25 cellular contexts compared by ENCODE assay signal in genomic region chr5:173612948-173613347, GRCh38. TPM values are rescaled to one million over a fixed set of nuclear protein-coding genes. Genes with fewer than 3 reads are reported as not detected.
DNase-seq lines count a peak whose midpoint lies in the region; ATAC-seq and TF ChIP-seq lines count a peak whose summit lies in the region.
"Had no signal": no experiment of that assay in that cellular context is flagged by ENCODE, and none has a peak within 500 bp of the region (broad histone marks: within the 10 kb centered on the region; RNA-seq: fewer than 3 reads in every experiment).

No MANE protein-coding gene starts in this region.

- peaks cover 3% of the 10 kb centered on the region for H3K27me3 Mint-ChIP-seq in neural progenitor cell (ENCODE audit: insufficient read depth, low read depth)
- no peaks in the 10 kb centered on the region for H3K27me3 Mint-ChIP-seq in effector memory CD8-positive, alpha-beta T cell
- H3K27me3 Mint-ChIP-seq: naive thymus-derived CD4-positive, alpha-beta T cell; stimulated activated naive CD8-positive, alpha-beta T cell treated with anti-CD3 and anti-CD28 coated beads, Interleukin-15, Interleukin-2, amounts not matched to agents 100 ng/mL and 50 ng/mL, for 24 hours had no signal

- no peak overlapping the region for H3K27ac ChIP-seq in neural progenitor cell
- H3K27ac ChIP-seq in substantia nigra (ENCODE audit: low read depth, low read length, poor library complexity, severe bottlenecking) = no peak overlapping the region
- H3K27ac ChIP-seq: dorsolateral prefrontal cortex, upper lobe of left lung had no signal

- DNase-seq in EH (ENCODE audit: low read depth) (peak; percentile 17), MV-4-11 (lab: John Stamatoyannopoulos, UW) (peak; percentile 21), epithelial cell of esophagus (ENCODE audit: low read depth) (peak; percentile 59), neural progenitor cell (ENCODE audit: low spot score) (no peak), substantia nigra (lab: John Stamatoyannopoulos, UW) (no peak), NCI-H2029 treated with DMSO at 0.1 percent for 48 hours (lab: John Stamatoyannopoulos, UW) (no peak)
- DNase-seq in effector memory CD8-positive, alpha-beta T cell = no peak
- DNase-seq: activated CD4-positive, alpha-beta T cell treated with anti-CD3 and anti-CD28 coated beads, Interleukin-2, amount 50 U/mL, for 1 hour; AML-193; DMS79; dorsolateral prefrontal cortex; erythroblast; HFFc6; left cardiac atrium; naive thymus-derived CD4-positive, alpha-beta T cell; NCI-H1694 treated with DMSO at 0.1 percent for 48 hours; NCI-H774; SHP77 treated with DMSO at 0.1 percent for 48 hours; stimulated activated CD4-positive, alpha-beta T cell treated with anti-CD3 and anti-CD28 coated beads, Interleukin-4, amount 100 ng/mL, for 1 hour; T-helper 1 cell; upper lobe of left lung had no signal

- H3K4me1 Mint-ChIP-seq in neural progenitor cell = peaks cover 30% of the 10 kb centered on the region
- H3K4me1 Mint-ChIP-seq in effector memory CD8-positive, alpha-beta T cell (ENCODE audit: low read depth in 2 of 2) = peaks cover 27 to 49% of the 10 kb centered on the region in 2 donors

- peaks cover 68% of the 10 kb centered on the region for H3K79me2 ChIP-seq in neural progenitor cell (ENCODE audit: low read depth)

- H3F3A ChIP-seq in neural progenitor cell (ENCODE audit: low read depth) = no peaks in the 10 kb centered on the region

- no peak overlapping the region for H3K4me3 ChIP-seq in epithelial cell of esophagus (ENCODE audit: low read length)
- no peak overlapping the region for H3K4me3 ChIP-seq in neural progenitor cell
- H3K4me3 ChIP-seq: smooth muscle cell, upper lobe of left lung had no signal

- peaks cover 20% of the 10 kb centered on the region for H3K4me1 ChIP-seq in neural progenitor cell

- H4K20me1 ChIP-seq in neural progenitor cell (ENCODE audit: low read depth) = peaks cover 77% of the 10 kb centered on the region

- H3K36me3 ChIP-seq in neural progenitor cell = peaks cover 7% of the 10 kb centered on the region

- peaks cover 26% of the 10 kb centered on the region for H3K36me3 Mint-ChIP-seq in neural progenitor cell
- H3K36me3 Mint-ChIP-seq in effector memory CD8-positive, alpha-beta T cell (ENCODE audit: insufficient read depth) = peaks cover 22% of the 10 kb centered on the region

- no peak overlapping the region for H3K27ac Mint-ChIP-seq in neural progenitor cell
- no peak overlapping the region for H3K27ac Mint-ChIP-seq in effector memory CD8-positive, alpha-beta T cell
- H3K27ac Mint-ChIP-seq: activated T-helper 2 cell treated with anti-CD3 and anti-CD28 coated beads, Interferon-gamma antibody, Interleukin-2, Interleukin-4, amounts not matched to agents 10 μg/mL and 5 μg/mL and 100 μg/mL, durations not matched to agents 14 hours and 24 hours and 36 hours; HFFc6; naive thymus-derived CD4-positive, alpha-beta T cell; stimulated activated naive CD8-positive, alpha-beta T cell treated with anti-CD3 and anti-CD28 coated beads, Interleukin-15, Interleukin-2, amounts not matched to agents 100 ng/mL and 50 ng/mL, for 24 hours had no signal

- peak overlapping the region; percentile 77 for H3K4me2 ChIP-seq in neural progenitor cell

- no peak for ATAC-seq in effector memory CD8-positive, alpha-beta T cell (replicated peaks)
- no peak for ATAC-seq in GM21825 (IDR thresholded peaks at IDR 0.05; ENCODE audit: unreplicated experiment)
- ATAC-seq: left cardiac atrium; naive thymus-derived CD4-positive, alpha-beta T cell had no signal

- no peak overlapping the region for H2AFZ ChIP-seq in neural progenitor cell (replicated peaks)

- TF ChIP-seq CTCF in epithelial cell of esophagus (IDR thresholded peaks at IDR 0.05; ENCODE audit: insufficient read depth, low read depth, low read length, missing control alignments) = no peak
- TF ChIP-seq CTCF in neural progenitor cell (IDR thresholded peaks at IDR 0.05) = no peak

- H3K9me3 Mint-ChIP-seq in neural progenitor cell = no peaks in the 10 kb centered on the region
- H3K9me3 Mint-ChIP-seq in effector memory CD8-positive, alpha-beta T cell = no peaks in the 10 kb centered on the region
- H3K9me3 Mint-ChIP-seq: activated T-helper 2 cell treated with anti-CD3 and anti-CD28 coated beads, Interferon-gamma antibody, Interleukin-2, Interleukin-4, amounts not matched to agents 10 μg/mL and 5 μg/mL and 100 μg/mL, durations not matched to agents 14 hours and 24 hours and 36 hours; HFFc6; stimulated activated naive CD8-positive, alpha-beta T cell treated with anti-CD3 and anti-CD28 coated beads, Interleukin-15, Interleukin-2, amounts not matched to agents 100 ng/mL and 50 ng/mL, for 24 hours had no signal

- H3K9me3 ChIP-seq in neural progenitor cell (ENCODE audit: low read depth) = no peaks in the 10 kb centered on the region

- no peaks in the 10 kb centered on the region for H3K27me3 ChIP-seq in neural progenitor cell
- H3K27me3 ChIP-seq: dorsolateral prefrontal cortex, upper lobe of left lung had no signal

- H3K9ac ChIP-seq in neural progenitor cell = no peak overlapping the region

- H3K4me3 Mint-ChIP-seq in neural progenitor cell = no peak overlapping the region
- no peak overlapping the region for H3K4me3 Mint-ChIP-seq in effector memory CD8-positive, alpha-beta T cell
- H3K4me3 Mint-ChIP-seq: HFFc6; stimulated activated naive CD8-positive, alpha-beta T cell treated with anti-CD3 and anti-CD28 coated beads, Interleukin-15, Interleukin-2, amounts not matched to agents 100 ng/mL and 50 ng/mL, for 24 hours had no signal

RNA-seq across cellular contexts. Expression of gene BOD1, which starts 3.5 kb away (rescaled TPM):
- 144 and 175 TPM in 2 replicates for total RNA-seq in neural progenitor cell (ENCODE audit: low replicate concordance)

Comparison
In these comparisons a context has a peak if more than half of its experiments do, and no peak if none do; other contexts are left out.
1. DNase-seq: peak in EH (single experiment), MV-4-11 (single experiment) and epithelial cell of esophagus (single experiment); none in neural progenitor cell (single experiment), effector memory CD8-positive, alpha-beta T cell (0 of 3), substantia nigra (0 of 49) and NCI-H2029 treated with DMSO at 0.1 percent for 48 hours (single experiment).